11 cellular contexts compared by ENCODE assay signal in genomic region chr15:85499498-85499897, GRCh38.
DNase-seq lines count a peak whose midpoint lies in the region; ATAC-seq and TF ChIP-seq lines count a peak whose summit lies in the region.
"Had no signal": no experiment of that assay in that cellular context is flagged by ENCODE, and none has a peak within 500 bp of the region (broad histone marks: within the 10 kb centered on the region; RNA-seq: fewer than 3 reads in every experiment).

No MANE protein-coding gene starts in this region.

- no peak overlapping the region for H3K4me3 Mint-ChIP-seq in activated naive CD8-positive, alpha-beta T cell treated with anti-CD3 and anti-CD28 coated beads, Interleukin-2, amount 50 U/mL, for 24 hours
- peak overlapping the region; percentile 15 to 75 (median 64) for H3K4me3 Mint-ChIP-seq in nephron
- H3K4me3 Mint-ChIP-seq: activated naive CD8-positive, alpha-beta T cell treated with anti-CD3 and anti-CD28 coated beads, Interleukin-2, amount 10 ng/mL, durations not matched to agents 7 days and 5 days had no signal

- TF ChIP-seq CTCF in nephron (IDR thresholded peaks at IDR 0.05; ENCODE audit: unreplicated experiment in 3 of 3) (no peak), foreskin keratinocyte (conservative IDR thresholded peaks at IDR 0.05) (no peak)

- DNase-seq in DMS153 treated with DMSO at 0.1 percent for 48 hours (lab: John Stamatoyannopoulos, UW; ENCODE audit: unreplicated experiment) (peak; percentile 29), NCI-H128 (lab: John Stamatoyannopoulos, UW; ENCODE audit: unreplicated experiment) (peak; percentile 30), foreskin keratinocyte (no peak)
- DNase-seq in activated naive CD8-positive, alpha-beta T cell treated with anti-CD3 and anti-CD28 coated beads, Interleukin-2, amount 50 U/mL, for 24 hours = no peak
- DNase-seq: activated CD4-positive, alpha-beta T cell treated with anti-CD3 and anti-CD28 coated beads for 4 hours; activated naive CD8-positive, alpha-beta T cell treated with anti-CD3 and anti-CD28 coated beads, Interleukin-2, amount 10 ng/mL, durations not matched to agents 7 days and 5 days had no signal

- no peaks in the 10 kb centered on the region for H3K9me3 Mint-ChIP-seq in activated naive CD8-positive, alpha-beta T cell treated with anti-CD3 and anti-CD28 coated beads, Interleukin-2, amount 50 U/mL, for 24 hours
- no peaks in the 10 kb centered on the region for H3K9me3 Mint-ChIP-seq in nephron
- H3K9me3 Mint-ChIP-seq: activated naive CD8-positive, alpha-beta T cell treated with anti-CD3 and anti-CD28 coated beads, Interleukin-2, amount 10 ng/mL, durations not matched to agents 7 days and 5 days had no signal

- H3K4me1 Mint-ChIP-seq in activated naive CD8-positive, alpha-beta T cell treated with anti-CD3 and anti-CD28 coated beads, Interleukin-2, amount 50 U/mL, for 24 hours = peaks cover 89% of the 10 kb centered on the region
- peaks cover 84% of the 10 kb centered on the region for H3K4me1 Mint-ChIP-seq in nephron

- no peak for ATAC-seq in activated naive CD8-positive, alpha-beta T cell treated with anti-CD3 and anti-CD28 coated beads, Interleukin-2, amount 50 U/mL, for 24 hours
- ATAC-seq in GM18858 (IDR thresholded peaks at IDR 0.05; ENCODE audit: unreplicated experiment) (no peak), HG03175 (IDR thresholded peaks at IDR 0.05; ENCODE audit: unreplicated experiment) (no peak), foreskin keratinocyte (no peak), HG03378 (IDR thresholded peaks at IDR 0.05; ENCODE audit: unreplicated experiment) (no peak)

- H3K27me3 Mint-ChIP-seq in activated naive CD8-positive, alpha-beta T cell treated with anti-CD3 and anti-CD28 coated beads, Interleukin-2, amount 50 U/mL, for 24 hours = no peaks in the 10 kb centered on the region
- H3K27me3 Mint-ChIP-seq in nephron (ENCODE audit: low read depth) = no peaks in the 10 kb centered on the region
- H3K27me3 Mint-ChIP-seq: activated naive CD8-positive, alpha-beta T cell treated with anti-CD3 and anti-CD28 coated beads, Interleukin-2, amount 10 ng/mL, durations not matched to agents 7 days and 5 days had no signal

- peaks cover 2% of the 10 kb centered on the region for H3K36me3 Mint-ChIP-seq in activated naive CD8-positive, alpha-beta T cell treated with anti-CD3 and anti-CD28 coated beads, Interleukin-2, amount 50 U/mL, for 24 hours (ENCODE audit: low read depth)
- no peaks in the 10 kb centered on the region for H3K36me3 Mint-ChIP-seq in nephron (ENCODE audit: low read depth)
- H3K36me3 Mint-ChIP-seq: activated naive CD8-positive, alpha-beta T cell treated with anti-CD3 and anti-CD28 coated beads, Interleukin-2, amount 10 ng/mL, durations not matched to agents 7 days and 5 days had no signal

- peak overlapping the region; percentile 8 for H3K27ac Mint-ChIP-seq in activated naive CD8-positive, alpha-beta T cell treated with anti-CD3 and anti-CD28 coated beads, Interleukin-2, amount 50 U/mL, for 24 hours
- peak overlapping the region; percentile 70 to 88 (median 81) for H3K27ac Mint-ChIP-seq in nephron
- H3K27ac Mint-ChIP-seq: activated naive CD8-positive, alpha-beta T cell treated with anti-CD3 and anti-CD28 coated beads, Interleukin-2, amount 10 ng/mL, durations not matched to agents 7 days and 5 days had no signal

- H3K27ac ChIP-seq in foreskin keratinocyte = no peak overlapping the region

- no peaks in the 10 kb centered on the region for H3K4me1 ChIP-seq in foreskin keratinocyte

- H3K27me3 ChIP-seq in foreskin keratinocyte = no peaks in the 10 kb centered on the region
- H3K27me3 ChIP-seq: tibial nerve had no signal

Comparison
In these comparisons a context has a peak if more than half of its experiments do, and no peak if none do; other contexts are left out.
1. DNase-seq: peak in DMS153 treated with DMSO at 0.1 percent for 48 hours (single experiment) and NCI-H128 (single experiment); none in activated naive CD8-positive, alpha-beta T cell treated with anti-CD3 and anti-CD28 coated beads, Interleukin-2, amount 50 U/mL, for 24 hours (single experiment) and foreskin keratinocyte (0 of 2).